ENCODE assay signal across 20 cellular contexts in the genomic region with DNA sequence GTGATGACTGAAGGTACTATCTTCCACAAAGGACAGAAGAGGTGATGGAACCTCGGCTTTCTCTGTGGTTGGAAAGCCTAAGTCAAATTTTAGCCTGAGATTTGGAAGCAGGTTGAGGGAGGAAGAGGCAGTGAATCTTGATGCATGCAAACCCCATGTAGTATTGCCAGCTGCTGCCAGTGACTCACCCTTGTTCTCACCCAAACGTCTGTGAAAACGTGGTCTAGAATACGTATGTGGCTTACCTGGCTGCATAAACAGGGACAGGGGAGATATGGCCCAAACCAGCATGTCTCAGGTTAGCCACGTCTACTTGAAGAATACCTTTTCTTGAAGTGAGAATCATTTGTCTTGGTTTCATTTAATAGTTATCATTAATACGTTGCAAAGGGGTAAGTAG.
"Had no signal": no experiment of that assay in that cellular context is flagged by ENCODE, and none has a peak within 500 bp of the region (broad histone marks: within the 10 kb centered on the region; RNA-seq: fewer than 3 reads in every experiment).

No MANE protein-coding gene starts in this region.

- H3K4me3 ChIP-seq: SJCRH30 had no signal

- H3K27me3 ChIP-seq: SJCRH30 had no signal

- H3K4me1 Mint-ChIP-seq: IgD-negative memory B cell had no signal

- H3K36me3 ChIP-seq: SJCRH30 had no signal

- H3K9me3 ChIP-seq: SJCRH30 had no signal

- H3K4me3 Mint-ChIP-seq: IgD-negative memory B cell had no signal

- FAIRE-seq: HTR-8/SVneo had no signal

- H3K4me1 ChIP-seq: SJCRH30 had no signal

- DNase-seq: Karpas-422, KG1, MM.1S, NCI-H1092 treated with DMSO at 0.1 percent for 48 hours, NCI-H1436, NCI-H187, NCI-H2029, NCI-H2081 treated with DMSO at 0.1 percent for 48 hours, NCI-H2171, NCI-H226, NCI-H446, NCI-H510A, NCI-H524 treated with DMSO at 0.1 percent for 48 hours, NCI-H69, NCI-H774, PC-3, SHP77 treated with DMSO at 0.1 percent for 48 hours, SJCRH30 had no signal

- H3K27ac ChIP-seq: SJCRH30 had no signal

- H3K27ac Mint-ChIP-seq: IgD-negative memory B cell had no signal

- H3K36me3 Mint-ChIP-seq: IgD-negative memory B cell had no signal
